9 cellular contexts compared by ENCODE assay signal in the genomic region with DNA sequence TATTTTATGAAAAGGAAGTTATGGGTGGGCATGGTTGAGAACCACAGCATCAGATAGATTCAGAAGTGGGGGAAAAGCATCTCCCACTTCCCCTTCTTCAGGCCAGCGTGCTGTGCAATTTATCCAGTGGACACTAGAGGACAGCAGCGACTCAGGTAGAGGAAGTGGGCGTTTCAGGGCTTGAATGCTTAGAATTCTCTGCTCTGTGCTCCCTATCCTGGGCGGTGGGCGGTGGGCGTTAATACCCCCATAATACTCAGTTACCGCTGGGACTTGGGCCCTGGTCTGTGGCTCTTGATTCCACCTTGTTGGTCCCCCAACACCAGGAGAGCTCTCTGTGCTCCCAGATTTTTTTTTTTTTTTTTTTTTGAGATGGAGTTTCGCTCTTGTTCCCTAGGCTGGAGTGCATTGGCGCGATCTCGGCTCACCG. TPM values are rescaled to one million over a fixed set of nuclear protein-coding genes. Genes with fewer than 3 reads are reported as not detected.
DNase-seq lines count a peak whose midpoint lies in the region; ATAC-seq and TF ChIP-seq lines count a peak whose summit lies in the region.
"Had no signal": no experiment of that assay in that cellular context is flagged by ENCODE, and none has a peak within 500 bp of the region (broad histone marks: within the 10 kb centered on the region; RNA-seq: fewer than 3 reads in every experiment).

No MANE protein-coding gene starts in this region.

- no peaks in the 10 kb centered on the region for H3K36me3 Mint-ChIP-seq in activated naive CD4-positive, alpha-beta T cell treated with anti-CD3 and anti-CD28 coated beads, Interleukin-2, amount 10 ng/mL, durations not matched to agents 7 days and 5 days

- H2AFZ ChIP-seq in KMS-11 (ENCODE audit: low read depth): peak overlapping the region; percentile 46; the same call in 1 of the 2 replicates

- no peaks in the 10 kb centered on the region for H3K36me3 ChIP-seq in KMS-11 (ENCODE audit: insufficient read depth)

- H3K79me2 ChIP-seq in KMS-11 (ENCODE audit: insufficient read depth, low read depth): no peaks in the 10 kb centered on the region

- no peaks in the 10 kb centered on the region for H3K27me3 ChIP-seq in KMS-11 (ENCODE audit: insufficient read depth, low read depth)
- H3K27me3 ChIP-seq in right cardiac atrium (ENCODE audit: control insufficient read depth, insufficient read depth): no peaks in the 10 kb centered on the region

- H3K4me3 Mint-ChIP-seq in activated naive CD4-positive, alpha-beta T cell treated with anti-CD3 and anti-CD28 coated beads, Interleukin-2, amount 10 ng/mL, durations not matched to agents 7 days and 5 days: no peak overlapping the region
- H3K4me3 Mint-ChIP-seq: T-helper 1 cell treated with Interleukin-12 subunit alpha and Interleukin-12 subunit beta and Interleukin-4 antibody, amounts not matched to agents 30 μg/mL and 1 μg/mL, for 36 hours had no signal

- no peaks in the 10 kb centered on the region for H3K9me3 Mint-ChIP-seq in activated naive CD4-positive, alpha-beta T cell treated with anti-CD3 and anti-CD28 coated beads, Interleukin-2, amount 10 ng/mL, durations not matched to agents 7 days and 5 days
- H3K9me3 Mint-ChIP-seq: T-helper 1 cell treated with Interleukin-12 subunit alpha and Interleukin-12 subunit beta and Interleukin-4 antibody, amounts not matched to agents 30 μg/mL and 1 μg/mL, for 36 hours had no signal

- H3K9ac ChIP-seq in KMS-11: peak overlapping the region; percentile 13; the same call in 1 of the 2 replicates

- peaks cover 2% of the 10 kb centered on the region for H3K4me1 Mint-ChIP-seq in activated naive CD4-positive, alpha-beta T cell treated with anti-CD3 and anti-CD28 coated beads, Interleukin-2, amount 10 ng/mL, durations not matched to agents 7 days and 5 days

- 26% methylated on average over 12 of the region's 12 CpGs for WGBS in right cardiac atrium

- peaks cover 35% of the 10 kb centered on the region for H3K27me3 Mint-ChIP-seq in activated naive CD4-positive, alpha-beta T cell treated with anti-CD3 and anti-CD28 coated beads, Interleukin-2, amount 10 ng/mL, durations not matched to agents 7 days and 5 days

- TF ChIP-seq CTCF in KMS-11 (conservative IDR thresholded peaks at IDR 0.05; ENCODE audit: low read depth, low read length): peak; percentile 80

- peak overlapping the region; percentile 3; the same call in 1 of the 2 replicates for H3K4me2 ChIP-seq in KMS-11

- CTCF ChIA-PET in activated naive CD4-positive, alpha-beta T cell treated with anti-CD3 and anti-CD28 coated beads, Interleukin-2, amount 10 ng/mL, durations not matched to agents 7 days and 5 days (lab: Charles Lee): interaction anchor here (0.7 to 1.7 kb wide), 4 partner anchors 16 to 1502 kb away, joined by 3 to 6 read pairs (median 4); partner anchors contain the start of gene RDM1

- no peaks in the 10 kb centered on the region for H4K20me1 ChIP-seq in KMS-11 (ENCODE audit: insufficient read depth)

- peak; percentile 25 for DNase-seq in DMS153 treated with DMSO at 0.1 percent for 48 hours (lab: John Stamatoyannopoulos, UW; ENCODE audit: unreplicated experiment)
- DNase-seq in RPMI8226: peak; percentile 71
- DNase-seq in activated naive CD4-positive, alpha-beta T cell treated with anti-CD3 and anti-CD28 coated beads, Interleukin-2, amount 10 ng/mL, durations not matched to agents 7 days and 5 days: peak; percentile 62
- DNase-seq in right cardiac atrium: peak; percentile 17 to 64 (median 64)
- peak; percentile 12 to 39 for DNase-seq in stimulated activated CD4-positive, alpha-beta T cell treated with anti-CD3 and anti-CD28 coated beads, Interleukin-12 subunit alpha, Interleukin-12 subunit beta, amount 100 ng/mL, for 24 hours (ENCODE audit: low read depth in 2 of 2)

- H3K4me1 ChIP-seq in KMS-11 (ENCODE audit: low read depth, poor library complexity, severe bottlenecking) (peaks cover 8% of the 10 kb centered on the region), right cardiac atrium (ENCODE audit: control insufficient read depth, insufficient read depth, low read length) (no peaks in the 10 kb centered on the region)

- H3K27ac Mint-ChIP-seq in activated naive CD4-positive, alpha-beta T cell treated with anti-CD3 and anti-CD28 coated beads, Interleukin-2, amount 10 ng/mL, durations not matched to agents 7 days and 5 days: no peak overlapping the region
- H3K27ac Mint-ChIP-seq: T-helper 1 cell treated with Interleukin-12 subunit alpha and Interleukin-12 subunit beta and Interleukin-4 antibody, amounts not matched to agents 30 μg/mL and 1 μg/mL, for 36 hours had no signal

- intact Hi-C loops in right cardiac atrium (cut with DNase I): no loop called here

- H3K4me3 ChIP-seq in KMS-11 (IDR thresholded peaks at IDR 0.05; ENCODE audit: insufficient read depth, low read depth, low read length) (no peak overlapping the region), right cardiac atrium (ENCODE audit: low read length) (no peak overlapping the region)

- ATAC-seq in right cardiac atrium (peak; percentile 61 to 74), GM21447 (IDR thresholded peaks at IDR 0.05; ENCODE audit: unreplicated experiment) (no peak), HG02678 (IDR thresholded peaks at IDR 0.05; ENCODE audit: unreplicated experiment) (no peak)

- H3K9me3 ChIP-seq in right cardiac atrium (ENCODE audit: control insufficient read depth, low read length): no peaks in the 10 kb centered on the region

- H3K27ac ChIP-seq in KMS-11 (no peak overlapping the region), right cardiac atrium (ENCODE audit: low read length) (no peak overlapping the region)

RNA-seq across cellular contexts. Expression of gene LYZL6, which starts 3.7 kb away (rescaled TPM):
- total RNA-seq in right cardiac atrium: not detected
- not detected for polyA plus RNA-seq in right cardiac atrium

RNA-seq across cellular contexts. Expression of gene RDM1, which starts 16.6 kb away (rescaled TPM):
- total RNA-seq in right cardiac atrium: not detected
- polyA plus RNA-seq in right cardiac atrium: not detected

RNA-seq across cellular contexts. Expression of gene CCL16, which starts 34.1 kb away (rescaled TPM):
- under 1 TPM in 1 of 4 donors, not detected in 3; 0.15 TPM for total RNA-seq in right cardiac atrium
- 0.29 TPM for polyA plus RNA-seq in right cardiac atrium

RNA-seq across cellular contexts. Expression of gene CCL14, which starts 39.4 kb away (rescaled TPM):
- total RNA-seq in right cardiac atrium: 10 to 100 TPM in 3 of 4 donors, 1 to 10 TPM in 1; 5.1 to 28.2 (median 25.0) TPM
- polyA plus RNA-seq in right cardiac atrium: 114 TPM

RNA-seq across cellular contexts. Expression of gene CCL15, which starts 54.2 kb away (rescaled TPM):
- not detected for total RNA-seq in right cardiac atrium
- polyA plus RNA-seq in right cardiac atrium: not detected

Comparison
In these comparisons a context has a peak if more than half of its experiments do, and no peak if none do; other contexts are left out.
1. ATAC-seq: peak in right cardiac atrium (2 of 2); none in GM21447 (single experiment) and HG02678 (single experiment).
2. Peak in every context shown above with its lines, with median percentiles within 50 percentile points of each other: DNase-seq.